In genomic region chr22:46619830-46620501, GRCh38 we compare ENCODE assay signal across 8 cellular contexts. TPM values are rescaled to one million over a fixed set of nuclear protein-coding genes. Genes with fewer than 3 reads are reported as not detected.
DNase-seq lines count a peak whose midpoint lies in the region; ATAC-seq and TF ChIP-seq lines count a peak whose summit lies in the region.

Gene GRAMD4 (plus strand): TSS chr22:46620386. CDS start chr22:46626800, 6,414 bp downstream.

- ATAC-seq in T-cell (replicated peaks in 1 of 4), result no peak
- peak; percentile 67 for ATAC-seq in Right ventricle myocardium inferior

- peaks cover 1% of the 10 kb centered on the region for H3K36me3 Mint-ChIP-seq in IgD-negative memory B cell
- no peaks in the 10 kb centered on the region for H3K36me3 Mint-ChIP-seq in T-cell

- no peaks in the 10 kb centered on the region for H3K9me3 Mint-ChIP-seq in IgD-negative memory B cell
- no peaks in the 10 kb centered on the region for H3K9me3 Mint-ChIP-seq in T-cell

- DNase-seq in T-cell, result no peak
- peak; percentile 83 for DNase-seq in Right ventricle myocardium inferior (ENCODE audit: missing footprints)
- DNase-seq in pulmonary artery endothelial cell (ENCODE audit: low read depth, low spot score), result no peak
- DNase-seq in NCI-H187 (lab: John Stamatoyannopoulos, UW), result no peak
- DNase-seq in NCI-H526 (lab: John Stamatoyannopoulos, UW), result no peak
- no peak for DNase-seq in GM10248 (ENCODE audit: extremely low spot score)
- no peak for DNase-seq in stimulated activated CD8-positive, alpha-beta memory T cell treated with anti-CD3 and anti-CD28 coated beads, Interleukin-4, amount 100 ng/mL, for 48 hours

- POLR2A ChIA-PET in T-cell (lab: Charles Lee), result no interaction called here
- POLR2A ChIA-PET in GM10248 (lab: Yijun Ruan, JAX), result interaction anchor here (0.6 kb wide), 1 partner anchor 11 kb away, joined by 6 read pairs; no protein-coding TSS in a partner anchor

- peak within 1 kb of the TSS in 2 of 4 donors; percentile 12 to 66 for H3K4me3 Mint-ChIP-seq in IgD-negative memory B cell
- no peak within 1 kb of the TSS for H3K4me3 Mint-ChIP-seq in T-cell

- no peak for TF ChIP-seq CTCF in GM10248 (IDR thresholded peaks at IDR 0.05; ENCODE audit: control extremely low read depth, extremely low read depth, low read depth, missing control alignments)

- H3K4me1 Mint-ChIP-seq in IgD-negative memory B cell, result peaks cover 12 to 18% (median 15%) of the 10 kb centered on the region in 3 donors
- H3K4me1 Mint-ChIP-seq in T-cell, result peaks cover 0 to 4% (median 2%) of the 10 kb centered on the region in 3 donors

- CTCF ChIA-PET in T-cell (lab: Charles Lee), result no interaction called here
- CTCF ChIA-PET in GM10248 (lab: Yijun Ruan, JAX), result no interaction called here

- H3K27me3 Mint-ChIP-seq in IgD-negative memory B cell (no peaks in the 10 kb centered on the region), T-cell (no peaks in the 10 kb centered on the region)

- intact Hi-C loops in Right ventricle myocardium inferior (cut with DNase I), result loop anchor here (5.0 kb wide), 1 partner anchor 43 kb away; no protein-coding TSS in a partner anchor

- H3K27ac Mint-ChIP-seq in IgD-negative memory B cell, result peak within 1 kb of the TSS in 2 of 3 donors; percentile 3 to 76
- H3K27ac Mint-ChIP-seq in T-cell, result no peak within 1 kb of the TSS

RNA-seq across cellular contexts. Expression of gene GRAMD4, which starts in this region (rescaled TPM):
- 18.4 TPM for polyA plus RNA-seq in IgD-negative memory B cell
- total RNA-seq in T-cell (10 to 100 TPM in 4 of 5 donors, 1 to 10 TPM in 1; 8.8 to 24.3 (median 22.9) TPM), Right ventricle myocardium inferior (80.0 TPM), pulmonary artery endothelial cell (21.0 and 21.3 TPM in 2 replicates)

Comparison
In these comparisons a context has a peak if more than half of its experiments do, and no peak if none do; other contexts are left out.
1. H3K27ac Mint-ChIP-seq: peak in IgD-negative memory B cell (2 of 3); none in T-cell (0 of 2).